In genomic region chr12:6699259-6699988, GRCh38 we compare ENCODE assay signal across 9 cellular contexts. TPM values are rescaled to one million over a fixed set of nuclear protein-coding genes. Genes with fewer than 3 reads are reported as not detected.
A peak's percentile ranks its signal among the peaks of the same experiment; 100 is the strongest.
DNase-seq lines count a peak whose midpoint lies in the region; ATAC-seq and TF ChIP-seq lines count a peak whose summit lies in the region.
"Had no signal": no experiment of that assay in that cellular context is flagged by ENCODE, and none has a peak within 500 bp of the region (broad histone marks: within the 10 kb centered on the region; RNA-seq: fewer than 3 reads in every experiment).

No MANE protein-coding gene starts in this region.

- no peaks in the 10 kb centered on the region for H4K20me1 ChIP-seq in H9 (ENCODE audit: control insufficient read depth, insufficient read depth, insufficient read length)

- TF ChIP-seq CTCF in H9 (conservative IDR thresholded peaks at IDR 0.05): no peak
- no peak for TF ChIP-seq CTCF in chondrocyte (IDR thresholded peaks at IDR 0.05)

- H3K79me2 ChIP-seq in ACC112 (ENCODE audit: control insufficient read depth, insufficient read depth, low read length, unreplicated experiment): no peaks in the 10 kb centered on the region
- no peaks in the 10 kb centered on the region for H3K79me2 ChIP-seq in H9 (ENCODE audit: insufficient read depth, low read length)

- POLR2A ChIA-PET in naive thymus-derived CD4-positive, alpha-beta T cell (lab: Charles Lee): interaction anchor here (0.6 to 2.8 kb wide), 6 partner anchors 10 to 273 kb away, joined by 3 to 16 read pairs (median 4); partner anchors contain the start of genes COPS7A, MLF2, NOP2 and USP5

- H3K27ac Mint-ChIP-seq in H9 (peak overlapping the region in 1 of 3 experiments; percentile 15; a peak in 3 of 7 replicates), chondrocyte (ENCODE audit: unreplicated experiment) (peak overlapping the region; percentile 61)
- H3K27ac Mint-ChIP-seq in naive thymus-derived CD4-positive, alpha-beta T cell: peak overlapping the region in 6 of 9 donors; percentile 41 to 87 (median 68)

- H3K4ac ChIP-seq in H9 (ENCODE audit: low read depth, low read length): no peak overlapping the region

- no peak overlapping the region for H3T11ph ChIP-seq in H9 (ENCODE audit: low read length)

- no peak overlapping the region for H2AK5ac ChIP-seq in H9 (ENCODE audit: insufficient read length, low read length)

- no peak overlapping the region for H4K8ac ChIP-seq in H9 (replicated peaks; ENCODE audit: insufficient read length, low read depth, low read length)

- CTCF ChIA-PET in naive thymus-derived CD4-positive, alpha-beta T cell (lab: Charles Lee): interaction anchor here (0.6 to 1.1 kb wide), 5 partner anchors 25 to 173 kb away, joined by 3 to 4 read pairs (median 4); partner anchors contain the start of gene COPS7A

- H2BK120ac ChIP-seq in H9 (ENCODE audit: low read depth, low read length, poor library complexity, severe bottlenecking): no peak overlapping the region

- H3K4me3 ChIP-seq in ACC112 (ENCODE audit: low read depth, low read length): peak overlapping the region; percentile 77
- peak overlapping the region; percentile 37 for H3K4me3 ChIP-seq in naive thymus-derived CD4-positive, alpha-beta T cell (ENCODE audit: low read length)

- H2AFZ ChIP-seq in ACC112 (ENCODE audit: low read length, unreplicated experiment) (no peak overlapping the region), H9 (ENCODE audit: low read length) (no peak overlapping the region)

- H3K14ac ChIP-seq in H9 (ENCODE audit: insufficient read depth, low read length): no peak overlapping the region

- no CpG with 5 or more reads among the region's 16 CpGs for WGBS in H9 (ENCODE audit: extremely low coverage, insufficient read length, low lambda C conversion rate)

- ATAC-seq in naive thymus-derived CD4-positive, alpha-beta T cell: no peak
- no peak for ATAC-seq in GM21381 (IDR thresholded peaks at IDR 0.05; ENCODE audit: unreplicated experiment)

- H3K9me3 Mint-ChIP-seq in H9 (peaks cover 0 to 2% of the 10 kb centered on the region in 2 experiments; a peak in 2 of 5 replicates), chondrocyte (ENCODE audit: low read depth) (no peaks in the 10 kb centered on the region)
- peaks cover 0 to 5% (median 0%) of the 10 kb centered on the region in 11 donors for H3K9me3 Mint-ChIP-seq in naive thymus-derived CD4-positive, alpha-beta T cell

- peaks cover 23 to 27% of the 10 kb centered on the region in 2 experiments for H3K4me1 Mint-ChIP-seq in H9
- H3K4me1 Mint-ChIP-seq in chondrocyte (ENCODE audit: low read depth): peaks cover 24% of the 10 kb centered on the region
- peaks cover 13 to 39% (median 25%) of the 10 kb centered on the region in 7 donors for H3K4me1 Mint-ChIP-seq in naive thymus-derived CD4-positive, alpha-beta T cell

- H4K91ac ChIP-seq in H9 (ENCODE audit: insufficient read length, low read depth, low read length): no peak overlapping the region

- H3K79me1 ChIP-seq in H9 (ENCODE audit: insufficient read depth, low read depth, low read length, poor library complexity, severe bottlenecking): no peaks in the 10 kb centered on the region

- no peak overlapping the region for H2BK20ac ChIP-seq in H9 (ENCODE audit: low read depth, low read length, poor library complexity, severe bottlenecking)

- no peak overlapping the region for H3K56ac ChIP-seq in H9 (ENCODE audit: insufficient read length, low read depth, low read length)

- H3K36me3 ChIP-seq in ACC112 (ENCODE audit: insufficient read depth, low read length): no peaks in the 10 kb centered on the region
- no peaks in the 10 kb centered on the region for H3K36me3 ChIP-seq in naive thymus-derived CD4-positive, alpha-beta T cell (ENCODE audit: control insufficient read depth in 2 of 3, insufficient read depth in 3 of 3, low read length in 3 of 3)

- H2BK5ac ChIP-seq in H9 (ENCODE audit: insufficient read length, low read length): no peak overlapping the region

- H3K9me3 ChIP-seq in H9 (ENCODE audit: control insufficient read depth, low read depth, low read length): no peaks in the 10 kb centered on the region
- no peaks in the 10 kb centered on the region for H3K9me3 ChIP-seq in naive thymus-derived CD4-positive, alpha-beta T cell (ENCODE audit: control insufficient read depth in 2 of 3, low read length in 3 of 3)

- no peak for DNase-seq in H9
- no peak for DNase-seq in chondrocyte (ENCODE audit: low spot score)
- DNase-seq in naive thymus-derived CD4-positive, alpha-beta T cell: no peak
- DNase-seq in AG08396 (ENCODE audit: low spot score): no peak
- no peak for DNase-seq in COLO668 (lab: John Stamatoyannopoulos, UW; ENCODE audit: unreplicated experiment)
- no peak for DNase-seq in HPDE6-E6E7 (ENCODE audit: extremely low spot score)

- peak overlapping the region; percentile 10 for H3K9ac ChIP-seq in H9 (ENCODE audit: extremely low read depth, insufficient read length, low read length)

- H3K27me3 ChIP-seq in ACC112 (ENCODE audit: insufficient read depth, low read length): peaks cover 46% of the 10 kb centered on the region
- H3K27me3 ChIP-seq in H9 (ENCODE audit: insufficient read depth, low read length): peaks cover 3% of the 10 kb centered on the region; the same call in 1 of the 2 replicates
- H3K27me3 ChIP-seq in naive thymus-derived CD4-positive, alpha-beta T cell (ENCODE audit: control insufficient read depth in 2 of 2, insufficient read depth in 2 of 2, low read length in 2 of 2): peaks cover 0 to 6% of the 10 kb centered on the region in 2 donors

- peak overlapping the region; percentile 74 to 92 for H3K4me3 Mint-ChIP-seq in H9
- H3K4me3 Mint-ChIP-seq in chondrocyte (ENCODE audit: unreplicated experiment): peak overlapping the region; percentile 77
- peak overlapping the region; percentile 67 to 92 (median 76) for H3K4me3 Mint-ChIP-seq in naive thymus-derived CD4-positive, alpha-beta T cell

- H3K23me2 ChIP-seq in H9 (ENCODE audit: insufficient read length, low read depth, low read length, poor library complexity, severe bottlenecking): peaks cover 17% of the 10 kb centered on the region

- no peak overlapping the region for H2BK15ac ChIP-seq in H9 (ENCODE audit: low read depth, low read length)

- intact Hi-C loops in naive thymus-derived CD4-positive, alpha-beta T cell (cut with micrococcal nuclease): no loop called here

- peak overlapping the region; percentile 79 for H3K4me2 ChIP-seq in H9 (ENCODE audit: insufficient read depth, insufficient read length, low read length)

- peaks cover 63% of the 10 kb centered on the region for H3K27me3 Mint-ChIP-seq in H9 (ENCODE audit: low read depth)
- peaks cover 21% of the 10 kb centered on the region for H3K27me3 Mint-ChIP-seq in chondrocyte (ENCODE audit: low read depth)
- H3K27me3 Mint-ChIP-seq in naive thymus-derived CD4-positive, alpha-beta T cell: peaks cover 5 to 64% (median 45%) of the 10 kb centered on the region in 5 donors

- no peak overlapping the region for H4K5ac ChIP-seq in H9 (ENCODE audit: insufficient read length, low read depth, low read length)

- no peak overlapping the region for H3K23ac ChIP-seq in H9 (ENCODE audit: insufficient read length, low read depth, low read length)

- H3K4me1 ChIP-seq in ACC112 (ENCODE audit: control insufficient read depth, insufficient read depth, low read length, unreplicated experiment) (peaks cover 6% of the 10 kb centered on the region), H9 (ENCODE audit: insufficient read depth, low read length) (peaks cover 4% of the 10 kb centered on the region)
- H3K4me1 ChIP-seq in naive thymus-derived CD4-positive, alpha-beta T cell (ENCODE audit: control insufficient read depth in 2 of 2, insufficient read depth in 2 of 2, low read length in 2 of 2): peaks cover 5 to 8% of the 10 kb centered on the region in 2 donors

- no peak overlapping the region for H2BK12ac ChIP-seq in H9 (ENCODE audit: insufficient read length, low read depth, low read length)

- H3K18ac ChIP-seq in H9 (ENCODE audit: insufficient read length, low read depth, low read length): no peak overlapping the region

- peaks cover 2 to 16% (median 7%) of the 10 kb centered on the region in 3 experiments for H3K36me3 Mint-ChIP-seq in H9 (ENCODE audit: insufficient read depth in 1 of 3, low read depth in 3 of 3)
- H3K36me3 Mint-ChIP-seq in chondrocyte (ENCODE audit: low read depth): peaks cover 2% of the 10 kb centered on the region
- peaks cover 0 to 2% (median 0%) of the 10 kb centered on the region in 5 donors for H3K36me3 Mint-ChIP-seq in naive thymus-derived CD4-positive, alpha-beta T cell

- no peak overlapping the region for H3K27ac ChIP-seq in ACC112 (ENCODE audit: low read depth, low read length)
- no peak overlapping the region for H3K27ac ChIP-seq in H9 (ENCODE audit: insufficient read length, low read depth, low read length)
- H3K27ac ChIP-seq in naive thymus-derived CD4-positive, alpha-beta T cell (ENCODE audit: low read depth, low read length): no peak overlapping the region
- H3K27ac ChIP-seq: VCaP had no signal

RNA-seq across cellular contexts. Expression of gene PIANP, which starts 1.2 kb away (rescaled TPM):
- total RNA-seq in H9 (2021) (5.2 and 6.6 TPM in 2 replicates), chondrocyte (3.2 to 9.3 TPM (median 4.4 TPM) in 3 replicates)
- 1 to 10 TPM in 3 of 5 experiments, under 1 TPM in 1, not detected in 1; 0.64 to 1.7 (median 1.2) TPM for total RNA-seq in naive thymus-derived CD4-positive, alpha-beta T cell
- under 1 TPM; 0.22 to 0.53 TPM for polyA plus RNA-seq in naive thymus-derived CD4-positive, alpha-beta T cell

RNA-seq across cellular contexts. Expression of gene ZNF384, which starts 10.2 kb away (rescaled TPM):
- total RNA-seq in H9 (2021) (83.5 and 88.0 TPM in 2 replicates), chondrocyte (50.7 to 56.2 TPM (median 55.1 TPM) in 3 replicates)
- 10 to 100 TPM; 62.8 to 98.2 (median 85.4) TPM for total RNA-seq in naive thymus-derived CD4-positive, alpha-beta T cell
- polyA plus RNA-seq in naive thymus-derived CD4-positive, alpha-beta T cell: 10 to 100 TPM; 23.8 to 36.8 TPM

RNA-seq across cellular contexts. Expression of gene COPS7A, which starts 24.4 kb away (rescaled TPM):
- total RNA-seq in H9 (2021) (34.2 and 35.9 TPM in 2 replicates), chondrocyte (57.0 to 74.4 TPM (median 59.3 TPM) in 3 replicates)
- 10 to 100 TPM; 21.9 to 38.7 (median 30.1) TPM for total RNA-seq in naive thymus-derived CD4-positive, alpha-beta T cell
- polyA plus RNA-seq in naive thymus-derived CD4-positive, alpha-beta T cell: 10 to 100 TPM; 43.0 to 48.0 TPM

RNA-seq across cellular contexts. Expression of gene ING4, which starts 36.5 kb away (rescaled TPM):
- 20.1 TPM in 2 replicates for total RNA-seq in H9 (2021)
- 32.9 to 38.5 TPM (median 37.5 TPM) in 3 replicates for total RNA-seq in chondrocyte
- total RNA-seq in naive thymus-derived CD4-positive, alpha-beta T cell: 100 to 1,000 TPM in 1 of 5 experiments, 10 to 100 TPM in 4; 33.1 to 101 (median 39.6) TPM
- polyA plus RNA-seq in naive thymus-derived CD4-positive, alpha-beta T cell: 100 to 1,000 TPM; 103 to 106 TPM

RNA-seq across cellular contexts. Expression of gene ACRBP, which starts 52.2 kb away (rescaled TPM):
- total RNA-seq in H9 (2021) (1.3 and 1.9 TPM in 2 replicates), chondrocyte (0.37 to 0.74 TPM (median 0.41 TPM) in 3 replicates)
- total RNA-seq in naive thymus-derived CD4-positive, alpha-beta T cell: 10 to 100 TPM in 2 of 5 experiments, 1 to 10 TPM in 3; 2.3 to 23.0 (median 6.6) TPM
- polyA plus RNA-seq in naive thymus-derived CD4-positive, alpha-beta T cell: 1 to 10 TPM in 1 of 2 donors, under 1 TPM in 1; 0.27 to 1.1 TPM
